17 cellular contexts compared by ENCODE assay signal in genomic region chr2:221372156-221372870, GRCh38.
A peak's percentile ranks its signal among the peaks of the same experiment; 100 is the strongest.
DNase-seq lines count a peak whose midpoint lies in the region; ATAC-seq and TF ChIP-seq lines count a peak whose summit lies in the region.
"Had no signal": no experiment of that assay in that cellular context is flagged by ENCODE, and none has a peak within 500 bp of the region (broad histone marks: within the 10 kb centered on the region; RNA-seq: fewer than 3 reads in every experiment).

No MANE protein-coding gene starts in this region.

- H2AFZ ChIP-seq in IMR-90 (replicated peaks; ENCODE audit: low read length, poor library complexity): no peak overlapping the region

- no peak; the same call in 1 of the 2 replicates for ATAC-seq in IMR-90 (ENCODE audit: low read depth)
- no peak for ATAC-seq in HG03565 (IDR thresholded peaks at IDR 0.05; ENCODE audit: unreplicated experiment)
- no peak for ATAC-seq in stimulated activated effector memory CD8-positive, alpha-beta T cell treated with anti-CD3 and anti-CD28 coated beads, Interleukin-12 subunit alpha, Interleukin-12 subunit beta, amount 100 ng/mL, for 72 hours

- no TSS peak for BruUV-seq in IMR-90 (replicated peaks; lab: Mats Ljungman, UMichigan)

- H2BK20ac ChIP-seq in IMR-90 (ENCODE audit: low read depth, low read length): no peak overlapping the region

- no peak overlapping the region for H3K14ac ChIP-seq in IMR-90 (replicated peaks; ENCODE audit: low read depth, low read length)

- TF ChIP-seq POLR2A in IMR-90 (IDR thresholded peaks at IDR 0.05; ENCODE audit: low read depth, low read length): no peak

- H3K27ac ChIP-seq in IMR-90 (ENCODE audit: insufficient read depth, low read length) (no peak overlapping the region), ectodermal cell (ENCODE audit: insufficient read depth, low read depth, low read length, poor library complexity, severe bottlenecking) (peak overlapping the region; percentile 37)

- no peaks in the 10 kb centered on the region for H3K79me1 ChIP-seq in IMR-90 (ENCODE audit: low read depth in 1 of 2, low read length in 2 of 2)

- no peaks in the 10 kb centered on the region for H3K9me1 ChIP-seq in IMR-90 (ENCODE audit: insufficient read depth, low read length)

- no peaks in the 10 kb centered on the region for H4K20me1 ChIP-seq in IMR-90 (ENCODE audit: insufficient read depth, low read length)

- H2BK5ac ChIP-seq in IMR-90 (ENCODE audit: low read depth, low read length, poor library complexity, severe bottlenecking): no peak overlapping the region

- H2AK9ac ChIP-seq in IMR-90 (replicated peaks; ENCODE audit: low read depth, low read length, poor library complexity): no peak overlapping the region

- H4K5ac ChIP-seq in IMR-90 (ENCODE audit: low read depth, low read length): no peak overlapping the region

- DNase-seq in AG10803 (ENCODE audit: low read depth) (no peak), IMR-90 (no peak), GM20000 (ENCODE audit: low spot score) (no peak), NCI-H345 treated with DMSO at 0.1 percent for 48 hours (lab: John Stamatoyannopoulos, UW; ENCODE audit: unreplicated experiment) (no peak)
- DNase-seq in stimulated activated effector memory CD8-positive, alpha-beta T cell treated with anti-CD3 and anti-CD28 coated beads, Interleukin-12 subunit alpha, Interleukin-12 subunit beta, amount 100 ng/mL, for 72 hours (ENCODE audit: low spot score in 2 of 2): no peak
- DNase-seq: activated CD4-positive, CD25-positive, alpha-beta regulatory T cell; activated T-cell treated with anti-CD3 and anti-CD28 coated beads, Interleukin-2, amount 50 U/mL, for 24 hours; BE2C; effector CD4-positive, alpha-beta T cell; EL; GOT3; mammary epithelial cell; NCI-H1105 treated with DMSO at 0.1 percent for 48 hours; stimulated activated CD4-positive, alpha-beta T cell treated with anti-CD3 and anti-CD28 coated beads, Interleukin-2, amount 100 ng/mL, for 24 hours had no signal

- H3K4me1 Mint-ChIP-seq in nephron: peaks cover 28% of the 10 kb centered on the region
- no peaks in the 10 kb centered on the region for H3K4me1 Mint-ChIP-seq in stimulated activated effector memory CD8-positive, alpha-beta T cell treated with anti-CD3 and anti-CD28 coated beads, Interleukin-12 subunit alpha, Interleukin-12 subunit beta, amount 100 ng/mL, for 72 hours

- POLR2A ChIA-PET in IMR-90 (lab: Charles Lee; ENCODE audit: unreplicated experiment): no interaction called here

- no peak overlapping the region for H4K8ac ChIP-seq in IMR-90 (ENCODE audit: low read depth in 2 of 2, low read length in 2 of 2)

- no peak overlapping the region for H4K91ac ChIP-seq in IMR-90 (ENCODE audit: insufficient read depth, low read depth, low read length)

- H3K36me3 Mint-ChIP-seq in nephron (ENCODE audit: low read depth): no peaks in the 10 kb centered on the region
- H3K36me3 Mint-ChIP-seq in stimulated activated effector memory CD8-positive, alpha-beta T cell treated with anti-CD3 and anti-CD28 coated beads, Interleukin-12 subunit alpha, Interleukin-12 subunit beta, amount 100 ng/mL, for 72 hours: no peaks in the 10 kb centered on the region

- intact Hi-C loops in IMR-90 (cut with micrococcal nuclease): no loop called here

- in situ Hi-C loops in IMR-90 (cut with MboI; ENCODE audit: low sequenced_read_pairs): no loop called here

- no peak overlapping the region for H3K56ac ChIP-seq in IMR-90 (ENCODE audit: extremely low read depth, insufficient read depth, low read length)

- H3K4me2 ChIP-seq in IMR-90 (ENCODE audit: low read depth, low read length): no peak overlapping the region

- H3K4me3 Mint-ChIP-seq in nephron: peak overlapping the region; percentile 8 to 31 (median 18)
- H3K4me3 Mint-ChIP-seq in stimulated activated effector memory CD8-positive, alpha-beta T cell treated with anti-CD3 and anti-CD28 coated beads, Interleukin-12 subunit alpha, Interleukin-12 subunit beta, amount 100 ng/mL, for 72 hours: no peak overlapping the region
- H3K4me3 Mint-ChIP-seq: activated T-cell treated with anti-CD3 and anti-CD28 coated beads, Interleukin-2, amount 50 U/mL, for 24 hours had no signal

- H3K27me3 ChIP-seq in IMR-90 (ENCODE audit: control insufficient read depth, insufficient read depth, low read length) (peaks cover 3% of the 10 kb centered on the region), ectodermal cell (ENCODE audit: control insufficient read depth, insufficient read depth, low read length, poor library complexity, severe bottlenecking) (no peaks in the 10 kb centered on the region)
- H3K27me3 ChIP-seq: BE2C had no signal

- dilution Hi-C loops in IMR-90 (cut with HindIII; ENCODE audit: low sequenced_read_pairs, unreplicated experiment): no loop called here

- no peak overlapping the region for H3K9ac ChIP-seq in IMR-90 (ENCODE audit: low read depth, low read length)

- H2BK15ac ChIP-seq in IMR-90 (ENCODE audit: low read depth, low read length): no peak overlapping the region

- no peak overlapping the region for H2BK120ac ChIP-seq in IMR-90 (ENCODE audit: low read depth, low read length)

- H2AK5ac ChIP-seq in IMR-90 (ENCODE audit: low read depth, low read length): no peak overlapping the region

- H3K18ac ChIP-seq in IMR-90 (ENCODE audit: low read depth, low read length): no peak overlapping the region

- TF ChIP-seq CTCF in AG10803 (conservative IDR thresholded peaks at IDR 0.05; ENCODE audit: low read length): peak; percentile 17; the same call in 1 of the 2 replicates
- peak; percentile 18; the same call in 1 of the 2 replicates for TF ChIP-seq CTCF in IMR-90 (conservative IDR thresholded peaks at IDR 0.05; ENCODE audit: low read depth, low read length)
- TF ChIP-seq CTCF in nephron (IDR thresholded peaks at IDR 0.05; ENCODE audit: unreplicated experiment in 3 of 3): peak; percentile 30 to 42 (median 37)
- TF ChIP-seq CTCF in GM20000 (IDR thresholded peaks at IDR 0.05; ENCODE audit: extremely low read depth, missing control alignments): no peak

- no peaks in the 10 kb centered on the region for H3K9me3 Mint-ChIP-seq in nephron
- no peaks in the 10 kb centered on the region for H3K9me3 Mint-ChIP-seq in stimulated activated effector memory CD8-positive, alpha-beta T cell treated with anti-CD3 and anti-CD28 coated beads, Interleukin-12 subunit alpha, Interleukin-12 subunit beta, amount 100 ng/mL, for 72 hours
- H3K9me3 Mint-ChIP-seq: activated T-cell treated with anti-CD3 and anti-CD28 coated beads, Interleukin-2, amount 50 U/mL, for 24 hours had no signal

- H3K27ac Mint-ChIP-seq in nephron: peak overlapping the region in 1 of 3 experiments; percentile 12
- no peak overlapping the region for H3K27ac Mint-ChIP-seq in stimulated activated effector memory CD8-positive, alpha-beta T cell treated with anti-CD3 and anti-CD28 coated beads, Interleukin-12 subunit alpha, Interleukin-12 subunit beta, amount 100 ng/mL, for 72 hours
- H3K27ac Mint-ChIP-seq: activated T-cell treated with anti-CD3 and anti-CD28 coated beads, Interleukin-2, amount 50 U/mL, for 24 hours had no signal

- CTCF ChIA-PET in IMR-90 (lab: Yijun Ruan, JAX): interaction anchor here (0.6 kb wide), 1 partner anchor 11 kb away, joined by 3 read pairs; no protein-coding TSS in a partner anchor

- H3K4me3 ChIP-seq in AG10803 (ENCODE audit: low read length): no peak overlapping the region
- no peak overlapping the region for H3K4me3 ChIP-seq in IMR-90 (ENCODE audit: insufficient read depth, low read depth, low read length)
- H3K4me3 ChIP-seq in ectodermal cell (ENCODE audit: insufficient read depth, low read depth, low read length): no peak overlapping the region

- H3K23ac ChIP-seq in IMR-90 (ENCODE audit: low read depth, low read length): no peak overlapping the region

- WGBS in IMR-90 (ENCODE audit: extremely low coverage in 2 of 2, insufficient read length in 1 of 2), 2 experiments: no CpG with 5 or more reads among the region's 8 CpGs
- WGBS in ectodermal cell, 2 experiments: 32 to 33% methylated on average over 8 of the region's 8 CpGs

- H3K9me3 ChIP-seq in IMR-90 (ENCODE audit: control insufficient read depth, insufficient read depth, low read length): no peaks in the 10 kb centered on the region
- no peaks in the 10 kb centered on the region for H3K9me3 ChIP-seq in ectodermal cell (ENCODE audit: control insufficient read depth, low read length)
- H3K9me3 ChIP-seq: BE2C had no signal

- no peaks in the 10 kb centered on the region for H3K4me1 ChIP-seq in IMR-90 (ENCODE audit: control insufficient read depth, insufficient read depth, low read length)
- H3K4me1 ChIP-seq in ectodermal cell (ENCODE audit: control insufficient read depth, insufficient read depth, low read length): no peaks in the 10 kb centered on the region
- H3K4me1 ChIP-seq: BE2C had no signal

- H3K4ac ChIP-seq in IMR-90 (ENCODE audit: low read depth, low read length): no peak overlapping the region

- peaks cover 13% of the 10 kb centered on the region for H3K27me3 Mint-ChIP-seq in nephron (ENCODE audit: low read depth)

- TF ChIP-seq RAD21 in IMR-90 (IDR thresholded peaks at IDR 0.05; ENCODE audit: low read length): no peak

- H3K36me3 ChIP-seq in IMR-90 (ENCODE audit: control insufficient read depth, insufficient read depth, low read length): no peaks in the 10 kb centered on the region
- H3K36me3 ChIP-seq in ectodermal cell (ENCODE audit: control insufficient read depth, insufficient read depth, low read length): no peaks in the 10 kb centered on the region
- H3K36me3 ChIP-seq: BE2C had no signal

TF ChIP-seq in IMR-90, 13 proteins besides CTCF, POLR2A, EP300 and RAD21:
- TF ChIP-seq SMC3 (IDR thresholded peaks at IDR 0.05; ENCODE audit: low read depth, low read length) (no peak), CEBPB (IDR thresholded peaks at IDR 0.05; ENCODE audit: low read depth, low read length) (peak; percentile 46)
TF ChIP-seq in IMR-90: peak in this region for 1.
